Comparison of ENCODE assay signal across 8 cellular contexts in genomic region chr5:143106175-143106574, GRCh38.
DNase-seq lines count a peak whose midpoint lies in the region; ATAC-seq and TF ChIP-seq lines count a peak whose summit lies in the region.

No MANE protein-coding gene starts in this region.

- TF ChIP-seq CTCF in upper lobe of right lung (IDR thresholded peaks at IDR 0.05) (peak; percentile 30), esophagus muscularis mucosa (IDR thresholded peaks at IDR 0.05) (peak in 1 of 3 experiments; percentile 25), mesothelial cell of epicardium (IDR thresholded peaks at IDR 0.05; ENCODE audit: unreplicated experiment) (no peak)

- TF ChIP-seq POLR2A in esophagus muscularis mucosa (IDR thresholded peaks at IDR 0.05; ENCODE audit: low read depth) = no peak

- no peaks in the 10 kb centered on the region for H3K27me3 ChIP-seq in upper lobe of right lung
- H3K27me3 ChIP-seq in esophagus muscularis mucosa = no peaks in the 10 kb centered on the region

- H3K4me3 ChIP-seq in upper lobe of right lung (no peak overlapping the region), esophagus muscularis mucosa (no peak overlapping the region)

- no peaks in the 10 kb centered on the region for H3K27me3 Mint-ChIP-seq in stimulated activated naive CD8-positive, alpha-beta T cell treated with anti-CD3 and anti-CD28 coated beads, Interleukin-15, Interleukin-2, amounts not matched to agents 100 ng/mL and 50 ng/mL, for 24 hours
- no peaks in the 10 kb centered on the region for H3K27me3 Mint-ChIP-seq in mesothelial cell of epicardium (ENCODE audit: low read depth)

- H3K27ac ChIP-seq in upper lobe of right lung = no peak overlapping the region
- no peak overlapping the region for H3K27ac ChIP-seq in esophagus muscularis mucosa (replicated peaks in 1 of 4)

- H3K4me1 Mint-ChIP-seq in stimulated activated naive CD8-positive, alpha-beta T cell treated with anti-CD3 and anti-CD28 coated beads, Interleukin-15, Interleukin-2, amounts not matched to agents 100 ng/mL and 50 ng/mL, for 24 hours (ENCODE audit: low read depth) = peaks cover 35% of the 10 kb centered on the region
- peaks cover 10% of the 10 kb centered on the region for H3K4me1 Mint-ChIP-seq in mesothelial cell of epicardium

- no peaks in the 10 kb centered on the region for H3K9me3 Mint-ChIP-seq in stimulated activated naive CD8-positive, alpha-beta T cell treated with anti-CD3 and anti-CD28 coated beads, Interleukin-15, Interleukin-2, amounts not matched to agents 100 ng/mL and 50 ng/mL, for 24 hours
- H3K9me3 Mint-ChIP-seq in mesothelial cell of epicardium = no peaks in the 10 kb centered on the region

- H3K9me3 ChIP-seq in upper lobe of right lung (no peaks in the 10 kb centered on the region), esophagus muscularis mucosa (no peaks in the 10 kb centered on the region)

- H3K27ac Mint-ChIP-seq in stimulated activated naive CD8-positive, alpha-beta T cell treated with anti-CD3 and anti-CD28 coated beads, Interleukin-15, Interleukin-2, amounts not matched to agents 100 ng/mL and 50 ng/mL, for 24 hours = peak overlapping the region; percentile 47
- H3K27ac Mint-ChIP-seq in mesothelial cell of epicardium = no peak overlapping the region

- peaks cover 18% of the 10 kb centered on the region for H3K36me3 Mint-ChIP-seq in stimulated activated naive CD8-positive, alpha-beta T cell treated with anti-CD3 and anti-CD28 coated beads, Interleukin-15, Interleukin-2, amounts not matched to agents 100 ng/mL and 50 ng/mL, for 24 hours (ENCODE audit: low read depth)
- no peaks in the 10 kb centered on the region for H3K36me3 Mint-ChIP-seq in mesothelial cell of epicardium

- no peak for ATAC-seq in stimulated activated naive CD8-positive, alpha-beta T cell treated with anti-CD3 and anti-CD28 coated beads, Interleukin-15, Interleukin-2, amounts not matched to agents 100 U/mL and 50 U/mL, for 24 hours
- peak; percentile 75 for ATAC-seq in upper lobe of right lung

- H3K4me1 ChIP-seq in upper lobe of right lung (peaks cover 31% of the 10 kb centered on the region), esophagus muscularis mucosa (peaks cover 15 to 42% (median 28%) of the 10 kb centered on the region in 4 donors)

- H3K36me3 ChIP-seq in upper lobe of right lung (no peaks in the 10 kb centered on the region), esophagus muscularis mucosa (peaks cover 0 to 7% (median 0%) of the 10 kb centered on the region in 4 donors)

- no peak overlapping the region for H3K4me3 Mint-ChIP-seq in stimulated activated naive CD8-positive, alpha-beta T cell treated with anti-CD3 and anti-CD28 coated beads, Interleukin-15, Interleukin-2, amounts not matched to agents 100 ng/mL and 50 ng/mL, for 24 hours
- no peak overlapping the region for H3K4me3 Mint-ChIP-seq in mesothelial cell of epicardium

- DNase-seq in stimulated activated naive CD8-positive, alpha-beta T cell treated with anti-CD3 and anti-CD28 coated beads, Interleukin-15, Interleukin-2, amounts not matched to agents 100 U/mL and 50 U/mL, for 24 hours = no peak
- DNase-seq in SHP77 (lab: John Stamatoyannopoulos, UW) = peak; percentile 34 to 39
- DNase-seq in glomerular visceral epithelial cell (ENCODE audit: extremely low spot score) = peak; percentile 81
- no peak for DNase-seq in upper lobe of right lung
- no peak for DNase-seq in activated naive CD4-positive, alpha-beta T cell treated with Interleukin-2 at 50 U/mL for 16 hours
- DNase-seq in esophagus muscularis mucosa (ENCODE audit: extremely low spot score) = no peak
- no peak for DNase-seq in mesothelial cell of epicardium (ENCODE audit: low spot score in 2 of 2, unreplicated experiment in 2 of 2)

- no peak for TF ChIP-seq EP300 in esophagus muscularis mucosa (IDR thresholded peaks at IDR 0.05)

- 82% methylated on average over 6 of the region's 6 CpGs for WGBS in esophagus muscularis mucosa

- intact Hi-C loops in upper lobe of right lung (cut with DNase I) (no loop called here), esophagus muscularis mucosa (cut with DNase I) (loop anchor here (5.0 kb wide), 1 partner anchor 296 kb away; the partner anchor contains the start of gene NR3C1)

Comparison
In these comparisons a context has a peak if more than half of its experiments do, and no peak if none do; other contexts are left out.
1. DNase-seq: peak in SHP77 (2 of 2) and glomerular visceral epithelial cell (single experiment); none in stimulated activated naive CD8-positive, alpha-beta T cell treated with anti-CD3 and anti-CD28 coated beads, Interleukin-15, Interleukin-2, amounts not matched to agents 100 U/mL and 50 U/mL, for 24 hours (single experiment), upper lobe of right lung (single experiment), activated naive CD4-positive, alpha-beta T cell treated with Interleukin-2 at 50 U/mL for 16 hours (single experiment), esophagus muscularis mucosa (single experiment) and mesothelial cell of epicardium (0 of 2).